In genomic region chr15:38455096-38455495, GRCh38 we compare ENCODE assay signal across 8 cellular contexts. TPM values are rescaled to one million over a fixed set of nuclear protein-coding genes. Genes with fewer than 3 reads are reported as not detected.
DNase-seq lines count a peak whose midpoint lies in the region; ATAC-seq and TF ChIP-seq lines count a peak whose summit lies in the region.

No MANE protein-coding gene starts in this region.

- no peak for TF ChIP-seq EP300 in esophagus muscularis mucosa (IDR thresholded peaks at IDR 0.05)

- BruUV-seq in Panc1 (replicated peaks; lab: Mats Ljungman, UMichigan), result TSS peak; percentile 69

- H3K4me1 ChIP-seq in Panc1 (ENCODE audit: control insufficient read depth, insufficient read depth, low read length) (peaks cover 7% of the 10 kb centered on the region; the same call in 1 of the 2 replicates), esophagus muscularis mucosa (peaks cover 8 to 30% (median 19%) of the 10 kb centered on the region in 4 donors), rectal smooth muscle tissue (ENCODE audit: control insufficient read depth, insufficient read depth, low read length) (peaks cover 7% of the 10 kb centered on the region)

- POLR2A ChIA-PET in Panc1 (lab: Charles Lee), result interaction anchor here (0.5 kb wide), 1 partner anchor 33 kb away, joined by 3 read pairs; no protein-coding TSS in a partner anchor

- H3K36me3 ChIP-seq in Panc1 (ENCODE audit: control insufficient read depth, insufficient read depth, low read length), result peaks cover 5% of the 10 kb centered on the region; the same call in 1 of the 2 replicates
- H3K36me3 ChIP-seq in esophagus muscularis mucosa, result no peaks in the 10 kb centered on the region
- H3K36me3 ChIP-seq in rectal smooth muscle tissue (ENCODE audit: control insufficient read depth, insufficient read depth, low read length), result no peaks in the 10 kb centered on the region

- H3K27ac ChIP-seq in Panc1 (ENCODE audit: low read length) (peak overlapping the region; percentile 96; the same call in 1 of the 2 replicates), esophagus muscularis mucosa (replicated peaks in 1 of 4) (peak overlapping the region in 1 of 4 donors; percentile 91), rectal smooth muscle tissue (ENCODE audit: low read depth, low read length) (no peak overlapping the region)

- DNase-seq in GM12864 (ENCODE audit: low read depth) (no peak), Panc1 (ENCODE audit: low read depth, low spot score) (no peak), esophagus muscularis mucosa (ENCODE audit: extremely low spot score) (no peak), NCI-H187 (lab: John Stamatoyannopoulos, UW) (no peak), D341Med (ENCODE audit: low spot score) (no peak), NCI-H2196 treated with DMSO at 0.1 percent for 48 hours (lab: John Stamatoyannopoulos, UW; ENCODE audit: unreplicated experiment) (no peak), sciatic nerve (ENCODE audit: low spot score) (no peak)

- CTCF ChIA-PET in Panc1 (lab: Charles Lee), result no interaction called here

- ATAC-seq in Panc1 (no peak), sciatic nerve (no peak)

- H3K9ac ChIP-seq in rectal smooth muscle tissue (ENCODE audit: low read length), result peak overlapping the region; percentile 99

- TF ChIP-seq CTCF in GM12864 (IDR thresholded peaks at IDR 0.05; ENCODE audit: low read depth, low read length, missing control alignments) (no peak), Panc1 (IDR thresholded peaks at IDR 0.05) (no peak), esophagus muscularis mucosa (IDR thresholded peaks at IDR 0.05) (no peak)

- H3K4me3 ChIP-seq in GM12864 (ENCODE audit: low read depth, low read length), result peak overlapping the region; percentile 79
- peak overlapping the region; percentile 93 to 99 for H3K4me3 ChIP-seq in Panc1 (ENCODE audit: low read depth in 2 of 2, low read length in 2 of 2)
- H3K4me3 ChIP-seq in esophagus muscularis mucosa, result peak overlapping the region; percentile 76 to 88 (median 84)
- peak overlapping the region; percentile 99 for H3K4me3 ChIP-seq in rectal smooth muscle tissue (ENCODE audit: low read length)

- in situ Hi-C loops in Panc1 (cut with HindIII; ENCODE audit: low pct_unique_long_range_greater_than_20kb, low sequenced_read_pairs), result loop anchor here (25.0 kb wide), 1 partner anchor 232 kb away; no protein-coding TSS in a partner anchor

- no peak for TF ChIP-seq POLR2A in esophagus muscularis mucosa (IDR thresholded peaks at IDR 0.05; ENCODE audit: low read depth)

- H3K27me3 ChIP-seq in Panc1 (ENCODE audit: control insufficient read depth, insufficient read depth, low read length), result peaks cover 3% of the 10 kb centered on the region; the same call in 1 of the 2 replicates
- no peaks in the 10 kb centered on the region for H3K27me3 ChIP-seq in esophagus muscularis mucosa
- H3K27me3 ChIP-seq in rectal smooth muscle tissue (ENCODE audit: control insufficient read depth, insufficient read depth, low read length), result no peaks in the 10 kb centered on the region

- intact Hi-C loops in Panc1 (cut with micrococcal nuclease; ENCODE audit: unreplicated experiment), result no loop called here
- intact Hi-C loops in esophagus muscularis mucosa (cut with DNase I), result no loop called here
- intact Hi-C loops in sciatic nerve (cut with DNase I), result no loop called here

- 3% methylated on average over 4 of the region's 4 CpGs for WGBS in esophagus muscularis mucosa

- H3K9me3 ChIP-seq in Panc1 (ENCODE audit: control insufficient read depth, insufficient read depth, low read depth, low read length) (no peaks in the 10 kb centered on the region), esophagus muscularis mucosa (no peaks in the 10 kb centered on the region)

RNA-seq across cellular contexts. Expression of gene FAM98B, which starts 1.2 kb away (rescaled TPM):
- 32.5 TPM for total RNA-seq in Panc1 (2021; ENCODE audit: unreplicated experiment)
- 12.8 TPM for polyA plus RNA-seq in Panc1 (2012; ENCODE audit: insufficient read length)
- 10 to 100 TPM; 11.1 to 48.2 (median 15.5) TPM for total RNA-seq in esophagus muscularis mucosa
- 24.4 TPM for total RNA-seq in sciatic nerve
